ENCODE assay signal across 8 cellular contexts in genomic region chr10:44974082-44974627, GRCh38. TPM values are rescaled to one million over a fixed set of nuclear protein-coding genes. Genes with fewer than 3 reads are reported as not detected.
DNase-seq lines count a peak whose midpoint lies in the region; ATAC-seq, FAIRE-seq and TF ChIP-seq lines count a peak whose summit lies in the region.

No MANE protein-coding gene starts in this region.

- POLR2A ChIA-PET in endothelial cell of umbilical vein (lab: Charles Lee) = interaction anchor here (1.0 kb wide), 1 partner anchor 27 kb away, joined by 3 read pairs; no protein-coding TSS in a partner anchor

- intact Hi-C loops in endothelial cell of umbilical vein (cut with micrococcal nuclease) = loop anchor here (10.0 kb wide), 1 partner anchor 1299 kb away; no protein-coding TSS in a partner anchor

- CTCF ChIA-PET in endothelial cell of umbilical vein (lab: Charles Lee) = interaction anchor here (1.7 to 2.3 kb wide), 3 partner anchors 8 to 41 kb away, joined by 3 to 18 read pairs (median 9); no protein-coding TSS in a partner anchor

- BruUV-seq in endothelial cell of umbilical vein (replicated peaks; lab: Mats Ljungman, UMichigan) = no TSS peak

- H3K4me2 ChIP-seq in endothelial cell of umbilical vein (ENCODE audit: insufficient read depth, low read length) = no peak overlapping the region
- no peak overlapping the region for H3K4me2 ChIP-seq in parathyroid adenoma (ENCODE audit: low read length)

- no peaks in the 10 kb centered on the region for H3K27me3 ChIP-seq in MG63
- no peaks in the 10 kb centered on the region for H3K27me3 ChIP-seq in endothelial cell of umbilical vein (ENCODE audit: control insufficient read depth in 2 of 2, insufficient read depth in 2 of 2, low read length in 2 of 2)
- H3K27me3 ChIP-seq in parathyroid adenoma (ENCODE audit: control insufficient read depth, insufficient read depth, low read length) = no peaks in the 10 kb centered on the region

- no peak for FAIRE-seq in endothelial cell of umbilical vein (lab: Jason Lieb, UNC)
- FAIRE-seq in frontal cortex (lab: Jason Lieb, UNC) = no peak

- peak overlapping the region; percentile 68 for H3K9ac ChIP-seq in endothelial cell of umbilical vein (replicated peaks; ENCODE audit: extremely low read depth, insufficient read depth, low read length)
- no peak overlapping the region for H3K9ac ChIP-seq in parathyroid adenoma

- no peak for DNase-seq in MG63
- no peak for DNase-seq in endothelial cell of umbilical vein (ENCODE audit: low read depth, low spot score)
- DNase-seq in GM13976 (ENCODE audit: low spot score) = no peak
- no peak for DNase-seq in frontal cortex (ENCODE audit: low spot score in 2 of 2)

- in situ Hi-C loops in GM13976 (cut with MboI; ENCODE audit: low sequenced_read_pairs, unreplicated experiment) = loop anchor here (10.0 kb wide), 1 partner anchor 49 kb away; no protein-coding TSS in a partner anchor

- H3K36me3 ChIP-seq in MG63 (no peaks in the 10 kb centered on the region), endothelial cell of umbilical vein (ENCODE audit: control insufficient read depth in 2 of 2, extremely low read depth in 1 of 2, insufficient read depth in 2 of 2, low read length in 2 of 2) (peaks cover 0 to 11% of the 10 kb centered on the region in 2 experiments), parathyroid adenoma (ENCODE audit: control insufficient read depth, insufficient read depth, low read length) (no peaks in the 10 kb centered on the region)

- H2AFZ ChIP-seq in endothelial cell of umbilical vein (ENCODE audit: low read depth, low read length) (peak overlapping the region; percentile 95), parathyroid adenoma (no peak overlapping the region)

- dilution Hi-C loops in endothelial cell of umbilical vein (cut with MboI; ENCODE audit: extremely low pct_ligation_motif_present, low sequenced_read_pairs) = no loop called here

- H3K9me1 ChIP-seq in endothelial cell of umbilical vein (replicated peaks; ENCODE audit: control insufficient read depth, extremely low read depth, insufficient read depth, low read length) = no peaks in the 10 kb centered on the region

- no peaks in the 10 kb centered on the region for H4K20me1 ChIP-seq in endothelial cell of umbilical vein (replicated peaks; ENCODE audit: control insufficient read depth, extremely low read depth, insufficient read depth, low read length)

- H3K4me3 ChIP-seq in GM08714 (ENCODE audit: low read length) (peak overlapping the region; percentile 35; the same call in 1 of the 2 replicates), MG63 (peak overlapping the region; percentile 23; the same call in 1 of the 2 replicates), endothelial cell of umbilical vein (replicated peaks in 1 of 3; ENCODE audit: insufficient read depth in 1 of 3, low read depth in 1 of 3, low read length in 3 of 3) (no peak overlapping the region), parathyroid adenoma (ENCODE audit: low read depth, low read length) (peak overlapping the region; percentile 44)

- TF ChIP-seq POLR2A in endothelial cell of umbilical vein (IDR thresholded peaks at IDR 0.05; ENCODE audit: low read depth, low read length) = no peak

- H3K27ac ChIP-seq in endothelial cell of umbilical vein (ENCODE audit: insufficient read depth, low read depth, low read length) = no peak overlapping the region
- H3K27ac ChIP-seq in parathyroid adenoma = no peak overlapping the region

- peaks cover 16% of the 10 kb centered on the region for H3K4me1 ChIP-seq in endothelial cell of umbilical vein (ENCODE audit: control insufficient read depth, extremely low read depth, insufficient read depth, low read length)
- peaks cover 7% of the 10 kb centered on the region for H3K4me1 ChIP-seq in parathyroid adenoma

- no peak for ATAC-seq in GM19467 (IDR thresholded peaks at IDR 0.05; ENCODE audit: unreplicated experiment)
- no peak for ATAC-seq in HG03439 (IDR thresholded peaks at IDR 0.05; ENCODE audit: unreplicated experiment)

- TF ChIP-seq CTCF in endothelial cell of umbilical vein (IDR thresholded peaks at IDR 0.05; ENCODE audit: extremely low read depth in 1 of 2, insufficient read depth in 1 of 2, low read depth in 1 of 2, low read length in 2 of 2) (no peak), parathyroid adenoma (IDR thresholded peaks at IDR 0.05) (no peak), GM13976 (IDR thresholded peaks at IDR 0.05; ENCODE audit: borderline replicate concordance, control extremely low read depth, extremely low read depth, insufficient read depth, missing control alignments) (no peak)

- H3K79me2 ChIP-seq in endothelial cell of umbilical vein (ENCODE audit: control insufficient read depth, insufficient read depth, low read length) (no peaks in the 10 kb centered on the region), parathyroid adenoma (peaks cover 5% of the 10 kb centered on the region)

- no peaks in the 10 kb centered on the region for H3K9me3 ChIP-seq in MG63
- no peaks in the 10 kb centered on the region for H3K9me3 ChIP-seq in endothelial cell of umbilical vein (replicated peaks; ENCODE audit: control insufficient read depth, insufficient read depth, low read length)
- H3K9me3 ChIP-seq in parathyroid adenoma (ENCODE audit: control insufficient read depth, low read length) = no peaks in the 10 kb centered on the region

TF ChIP-seq in endothelial cell of umbilical vein, 7 proteins besides CTCF, POLR2A, EP300 and RAD21:
- TF ChIP-seq EZH2 (IDR thresholded peaks at IDR 0.05; ENCODE audit: borderline replicate concordance, low read depth, low read length, severe bottlenecking) (no peak), FOS (IDR thresholded peaks at IDR 0.05; ENCODE audit: borderline replicate concordance, insufficient read depth, low read length) (no peak), MAX (IDR thresholded peaks at IDR 0.05; ENCODE audit: insufficient read depth, insufficient read length) (no peak), GATA2 (IDR thresholded peaks at IDR 0.05; ENCODE audit: insufficient read depth, insufficient read length, low read depth, low read length) (no peak), MYC (IDR thresholded peaks at IDR 0.05; ENCODE audit: low read depth, low read length) (no peak), JUN (IDR thresholded peaks at IDR 0.05; ENCODE audit: borderline replicate concordance, insufficient read depth, insufficient read length, low read depth) (no peak), POLR2AphosphoS5 (IDR thresholded peaks at IDR 0.05; ENCODE audit: insufficient read depth, low read depth, low read length) (no peak)

RNA-seq across cellular contexts. Expression of gene DEPP1, which starts 4.5 kb away (rescaled TPM):
- total RNA-seq in MG63 (2014; rRNA removed; shearing (Covaris generic); ENCODE audit: low replicate concordance) = 0.44 and 3.5 TPM in 2 replicates
- 318 and 364 TPM in 2 replicates for total RNA-seq in endothelial cell of umbilical vein
- 849 and 951 TPM in 2 replicates for polyA plus RNA-seq in endothelial cell of umbilical vein
- polyA plus RNA-seq in endothelial cell of umbilical vein (2011; cell fraction: cytosol; rRNA removed) = 584 and 653 TPM in 2 replicates
- polyA plus RNA-seq in endothelial cell of umbilical vein (2011; cell fraction: nucleus; rRNA removed) = 548 and 602 TPM in 2 replicates
- 130 and 295 TPM in 2 replicates for polyA plus RNA-seq in endothelial cell of umbilical vein (2012)
- 607 and 685 TPM in 2 replicates for polyA minus RNA-seq in endothelial cell of umbilical vein
- 0.72 TPM for polyA minus RNA-seq in endothelial cell of umbilical vein (2011; cell fraction: cytosol; rRNA and poly(A)+ RNA removed)
- polyA minus RNA-seq in endothelial cell of umbilical vein (2011; cell fraction: nucleus; rRNA and poly(A)+ RNA removed) = 400 and 512 TPM in 2 replicates
- total RNA-seq in frontal cortex = 4.1 TPM

RNA-seq across cellular contexts. Expression of gene RASSF4, which starts 14.6 kb away (rescaled TPM):
- total RNA-seq in MG63 (2014; rRNA removed; shearing (Covaris generic); ENCODE audit: low replicate concordance) = 0.15 and 0.26 TPM in 2 replicates
- total RNA-seq in endothelial cell of umbilical vein (4.6 and 7.6 TPM in 2 replicates), frontal cortex (8.6 TPM)
- 8.2 and 9.8 TPM in 2 replicates for polyA plus RNA-seq in endothelial cell of umbilical vein
- polyA plus RNA-seq in endothelial cell of umbilical vein (2011; cell fraction: cytosol; rRNA removed) = 3.9 and 4.8 TPM in 2 replicates
- polyA plus RNA-seq in endothelial cell of umbilical vein (2011; cell fraction: nucleus; rRNA removed) = 20.5 and 26.4 TPM in 2 replicates
- 1.8 and 3.8 TPM in 2 replicates for polyA plus RNA-seq in endothelial cell of umbilical vein (2012)
- polyA minus RNA-seq in endothelial cell of umbilical vein = 9.4 and 13.4 TPM in 2 replicates
- not detected for polyA minus RNA-seq in endothelial cell of umbilical vein (2011; cell fraction: cytosol; rRNA and poly(A)+ RNA removed)
- 17.1 and 20.6 TPM in 2 replicates for polyA minus RNA-seq in endothelial cell of umbilical vein (2011; cell fraction: nucleus; rRNA and poly(A)+ RNA removed)

RNA-seq across cellular contexts. Expression of gene ZNF22, which starts 26.6 kb away (rescaled TPM):
- total RNA-seq in MG63 (2014; rRNA removed; shearing (Covaris generic); ENCODE audit: low replicate concordance) = 10.9 and 15.5 TPM in 2 replicates
- total RNA-seq in endothelial cell of umbilical vein (45.0 and 48.7 TPM in 2 replicates), frontal cortex (46.9 TPM)
- 15.3 and 21.0 TPM in 2 replicates for polyA plus RNA-seq in endothelial cell of umbilical vein
- 24.1 and 26.7 TPM in 2 replicates for polyA plus RNA-seq in endothelial cell of umbilical vein (2011; cell fraction: cytosol; rRNA removed)
- polyA plus RNA-seq in endothelial cell of umbilical vein (2011; cell fraction: nucleus; rRNA removed) = 15.9 and 19.0 TPM in 2 replicates
- 34.7 and 37.6 TPM in 2 replicates for polyA plus RNA-seq in endothelial cell of umbilical vein (2012)
- 7.6 and 9.0 TPM in 2 replicates for polyA minus RNA-seq in endothelial cell of umbilical vein
- not detected for polyA minus RNA-seq in endothelial cell of umbilical vein (2011; cell fraction: cytosol; rRNA and poly(A)+ RNA removed)
- polyA minus RNA-seq in endothelial cell of umbilical vein (2011; cell fraction: nucleus; rRNA and poly(A)+ RNA removed) = 11.7 and 15.4 TPM in 2 replicates

Comparison
In these comparisons a context has a peak if more than half of its experiments do, and no peak if none do; other contexts are left out.
1. H3K4me3 ChIP-seq: peak in GM08714 (single experiment), MG63 (single experiment) and parathyroid adenoma (single experiment); none in endothelial cell of umbilical vein (0 of 3).
2. RNA of gene DEPP1, which starts 4.5 kb away (total RNA-seq): 318 to 364 TPM in endothelial cell of umbilical vein; 4.1 TPM in frontal cortex (single experiment) and 0.44 to 3.5 TPM in MG63; every median in the first group is over 10 times any median in the second.